ENCODE assay signal across 1 cellular context in the genomic region with DNA sequence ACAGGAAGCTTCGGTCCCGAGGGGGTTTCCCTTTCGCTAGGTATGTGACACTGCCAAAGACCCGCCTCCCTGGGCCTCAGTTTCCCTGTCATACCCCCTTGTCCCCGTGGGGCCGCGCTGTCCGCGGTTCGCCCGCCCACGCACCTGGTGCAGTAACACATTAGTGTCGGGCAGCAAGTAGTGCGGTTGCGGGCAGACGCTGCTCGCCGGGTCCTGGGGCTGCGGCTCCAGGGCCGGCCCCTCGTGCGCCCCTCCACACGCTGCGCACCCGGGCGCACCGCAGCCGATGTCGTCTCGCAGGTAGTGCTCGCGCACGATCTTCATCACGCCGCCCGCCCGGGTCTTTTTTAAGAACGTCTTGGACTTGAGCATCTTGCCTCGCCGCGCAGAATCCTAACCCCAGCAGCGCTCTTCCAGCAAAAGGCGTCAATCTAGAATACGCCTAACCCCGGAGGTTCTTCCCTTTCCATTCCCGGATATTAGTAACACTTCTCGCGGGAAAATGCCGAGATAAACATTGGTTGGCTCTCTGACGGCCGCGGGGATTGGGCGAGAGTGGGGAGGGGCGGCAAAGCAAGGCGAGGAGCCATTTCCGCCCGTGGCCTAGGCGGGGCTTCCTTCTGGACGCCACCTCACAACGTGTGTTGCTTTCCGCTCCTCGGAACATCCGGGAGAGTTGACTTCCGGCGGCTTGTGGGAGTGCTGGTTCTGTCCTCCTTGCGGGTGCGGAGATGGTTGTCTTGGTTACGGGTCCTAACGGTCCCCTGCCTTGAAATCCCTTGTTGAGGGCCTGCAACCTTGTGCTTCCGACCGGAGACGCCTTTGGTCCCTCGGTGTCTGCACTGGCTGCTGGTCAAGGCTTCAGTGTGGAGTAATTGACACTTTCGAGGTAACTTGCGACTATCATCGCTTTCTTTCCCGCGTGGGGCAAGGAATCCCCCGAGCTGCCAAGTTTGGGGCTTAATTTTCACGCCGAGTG.
TF ChIP-seq lines count a peak whose summit lies in the region.

A gene with protein sequence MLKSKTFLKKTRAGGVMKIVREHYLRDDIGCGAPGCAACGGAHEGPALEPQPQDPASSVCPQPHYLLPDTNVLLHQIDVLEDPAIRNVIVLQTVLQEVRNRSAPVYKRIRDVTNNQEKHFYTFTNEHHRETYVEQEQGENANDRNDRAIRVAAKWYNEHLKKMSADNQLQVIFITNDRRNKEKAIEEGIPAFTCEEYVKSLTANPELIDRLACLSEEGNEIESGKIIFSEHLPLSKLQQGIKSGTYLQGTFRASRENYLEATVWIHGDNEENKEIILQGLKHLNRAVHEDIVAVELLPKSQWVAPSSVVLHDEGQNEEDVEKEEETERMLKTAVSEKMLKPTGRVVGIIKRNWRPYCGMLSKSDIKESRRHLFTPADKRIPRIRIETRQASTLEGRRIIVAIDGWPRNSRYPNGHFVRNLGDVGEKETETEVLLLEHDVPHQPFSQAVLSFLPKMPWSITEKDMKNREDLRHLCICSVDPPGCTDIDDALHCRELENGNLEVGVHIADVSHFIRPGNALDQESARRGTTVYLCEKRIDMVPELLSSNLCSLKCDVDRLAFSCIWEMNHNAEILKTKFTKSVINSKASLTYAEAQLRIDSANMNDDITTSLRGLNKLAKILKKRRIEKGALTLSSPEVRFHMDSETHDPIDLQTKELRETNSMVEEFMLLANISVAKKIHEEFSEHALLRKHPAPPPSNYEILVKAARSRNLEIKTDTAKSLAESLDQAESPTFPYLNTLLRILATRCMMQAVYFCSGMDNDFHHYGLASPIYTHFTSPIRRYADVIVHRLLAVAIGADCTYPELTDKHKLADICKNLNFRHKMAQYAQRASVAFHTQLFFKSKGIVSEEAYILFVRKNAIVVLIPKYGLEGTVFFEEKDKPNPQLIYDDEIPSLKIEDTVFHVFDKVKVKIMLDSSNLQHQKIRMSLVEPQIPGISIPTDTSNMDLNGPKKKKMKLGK (minus strand): TSS at position 440 of the 979 bp plus-strand sequence. CDS start 68 bp downstream, at position 372.
Gene PIBF1 (plus strand): TSS at position 673 of the 979 bp plus-strand sequence. CDS start 1,337 bp downstream, outside the sequence.

TF ChIP-seq in HEK293, 187 proteins besides CTCF, POLR2A, EP300 and RAD21 (continued from another document and continues in another):
- TF ChIP-seq ZNF837 (tag by site-specific recombination; IDR thresholded peaks at IDR 0.05), result no peak
- no peak for TF ChIP-seq HOXC10 (CRISPR knock-in tag; IDR thresholded peaks at IDR 0.05)
- TF ChIP-seq PRDM2 (tag by site-specific recombination; IDR thresholded peaks at IDR 0.05; ENCODE audit: borderline replicate concordance), result no peak
- no peak for TF ChIP-seq ZFP41 (tag by site-specific recombination; IDR thresholded peaks at IDR 0.05; ENCODE audit: borderline replicate concordance)
- TF ChIP-seq ZNF433 (tag by site-specific recombination; IDR thresholded peaks at IDR 0.05; ENCODE audit: low read depth), result no peak
- TF ChIP-seq ZNF639 (tag by site-specific recombination; IDR thresholded peaks at IDR 0.05), result no peak
- no peak for TF ChIP-seq ZNF302 (tag by site-specific recombination; IDR thresholded peaks at IDR 0.05; ENCODE audit: low read depth)
- TF ChIP-seq ZNF140 (tag by site-specific recombination; IDR thresholded peaks at IDR 0.05), result no peak
- no peak for TF ChIP-seq ZNF248 (tag by site-specific recombination; IDR thresholded peaks at IDR 0.05)
- no peak; the same call in 1 of the 2 replicates for TF ChIP-seq ZBTB8A (tag by site-specific recombination; IDR thresholded peaks at IDR 0.05)
- TF ChIP-seq ZNF23 (tag by site-specific recombination; IDR thresholded peaks at IDR 0.05; ENCODE audit: borderline replicate concordance), result no peak
- TF ChIP-seq ZNF266 (tag by site-specific recombination; IDR thresholded peaks at IDR 0.05; ENCODE audit: low read depth), result no peak
- TF ChIP-seq, protein P1, sequence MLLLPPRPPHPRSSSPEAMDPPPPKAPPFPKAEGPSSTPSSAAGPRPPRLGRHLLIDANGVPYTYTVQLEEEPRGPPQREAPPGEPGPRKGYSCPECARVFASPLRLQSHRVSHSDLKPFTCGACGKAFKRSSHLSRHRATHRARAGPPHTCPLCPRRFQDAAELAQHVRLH (tag by site-specific recombination; IDR thresholded peaks at IDR 0.05), result no peak
- no peak for TF ChIP-seq YY1 (tag by site-specific recombination; IDR thresholded peaks at IDR 0.05)
- peak; percentile 28; the same call in 1 of the 2 replicates for TF ChIP-seq EGR2 (tag by site-specific recombination; IDR thresholded peaks at IDR 0.05; ENCODE audit: low read depth)
- peak; percentile 55; the same call in 1 of the 2 replicates for TF ChIP-seq IKZF3 (tag by site-specific recombination; IDR thresholded peaks at IDR 0.05)
- TF ChIP-seq ZNF596 (tag by site-specific recombination; IDR thresholded peaks at IDR 0.05), result no peak
- no peak for TF ChIP-seq ZNF530 (tag by site-specific recombination; IDR thresholded peaks at IDR 0.05; ENCODE audit: low read depth)
- no peak for TF ChIP-seq ZNF37A (tag by site-specific recombination; IDR thresholded peaks at IDR 0.05)
- no peak for TF ChIP-seq ZBTB21 (tag by site-specific recombination; IDR thresholded peaks at IDR 0.05)
- peak; percentile 96 for TF ChIP-seq SP2 (tag by site-specific recombination; IDR thresholded peaks at IDR 0.05)
- TF ChIP-seq ZNF133 (tag by site-specific recombination; IDR thresholded peaks at IDR 0.05), result no peak
- no peak for TF ChIP-seq ZNF843 (tag by site-specific recombination; IDR thresholded peaks at IDR 0.05)
- TF ChIP-seq ZFP3 (tag by site-specific recombination; IDR thresholded peaks at IDR 0.05; ENCODE audit: low read depth), result no peak
- TF ChIP-seq, protein P2, sequence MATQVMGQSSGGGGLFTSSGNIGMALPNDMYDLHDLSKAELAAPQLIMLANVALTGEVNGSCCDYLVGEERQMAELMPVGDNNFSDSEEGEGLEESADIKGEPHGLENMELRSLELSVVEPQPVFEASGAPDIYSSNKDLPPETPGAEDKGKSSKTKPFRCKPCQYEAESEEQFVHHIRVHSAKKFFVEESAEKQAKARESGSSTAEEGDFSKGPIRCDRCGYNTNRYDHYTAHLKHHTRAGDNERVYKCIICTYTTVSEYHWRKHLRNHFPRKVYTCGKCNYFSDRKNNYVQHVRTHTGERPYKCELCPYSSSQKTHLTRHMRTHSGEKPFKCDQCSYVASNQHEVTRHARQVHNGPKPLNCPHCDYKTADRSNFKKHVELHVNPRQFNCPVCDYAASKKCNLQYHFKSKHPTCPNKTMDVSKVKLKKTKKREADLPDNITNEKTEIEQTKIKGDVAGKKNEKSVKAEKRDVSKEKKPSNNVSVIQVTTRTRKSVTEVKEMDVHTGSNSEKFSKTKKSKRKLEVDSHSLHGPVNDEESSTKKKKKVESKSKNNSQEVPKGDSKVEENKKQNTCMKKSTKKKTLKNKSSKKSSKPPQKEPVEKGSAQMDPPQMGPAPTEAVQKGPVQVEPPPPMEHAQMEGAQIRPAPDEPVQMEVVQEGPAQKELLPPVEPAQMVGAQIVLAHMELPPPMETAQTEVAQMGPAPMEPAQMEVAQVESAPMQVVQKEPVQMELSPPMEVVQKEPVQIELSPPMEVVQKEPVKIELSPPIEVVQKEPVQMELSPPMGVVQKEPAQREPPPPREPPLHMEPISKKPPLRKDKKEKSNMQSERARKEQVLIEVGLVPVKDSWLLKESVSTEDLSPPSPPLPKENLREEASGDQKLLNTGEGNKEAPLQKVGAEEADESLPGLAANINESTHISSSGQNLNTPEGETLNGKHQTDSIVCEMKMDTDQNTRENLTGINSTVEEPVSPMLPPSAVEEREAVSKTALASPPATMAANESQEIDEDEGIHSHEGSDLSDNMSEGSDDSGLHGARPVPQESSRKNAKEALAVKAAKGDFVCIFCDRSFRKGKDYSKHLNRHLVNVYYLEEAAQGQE (tag by site-specific recombination; IDR thresholded peaks at IDR 0.05), result no peak
- TF ChIP-seq ZNF610 (tag by site-specific recombination; IDR thresholded peaks at IDR 0.05; ENCODE audit: borderline replicate concordance), result no peak
- TF ChIP-seq ZNF202 (tag by site-specific recombination; IDR thresholded peaks at IDR 0.05; ENCODE audit: borderline replicate concordance), result no peak
- TF ChIP-seq ZNF514 (tag by site-specific recombination; IDR thresholded peaks at IDR 0.05), result no peak
- TF ChIP-seq ZNF341 (tag by site-specific recombination; IDR thresholded peaks at IDR 0.05; ENCODE audit: low read depth), result peak; percentile 83
- TF ChIP-seq, protein P3, sequence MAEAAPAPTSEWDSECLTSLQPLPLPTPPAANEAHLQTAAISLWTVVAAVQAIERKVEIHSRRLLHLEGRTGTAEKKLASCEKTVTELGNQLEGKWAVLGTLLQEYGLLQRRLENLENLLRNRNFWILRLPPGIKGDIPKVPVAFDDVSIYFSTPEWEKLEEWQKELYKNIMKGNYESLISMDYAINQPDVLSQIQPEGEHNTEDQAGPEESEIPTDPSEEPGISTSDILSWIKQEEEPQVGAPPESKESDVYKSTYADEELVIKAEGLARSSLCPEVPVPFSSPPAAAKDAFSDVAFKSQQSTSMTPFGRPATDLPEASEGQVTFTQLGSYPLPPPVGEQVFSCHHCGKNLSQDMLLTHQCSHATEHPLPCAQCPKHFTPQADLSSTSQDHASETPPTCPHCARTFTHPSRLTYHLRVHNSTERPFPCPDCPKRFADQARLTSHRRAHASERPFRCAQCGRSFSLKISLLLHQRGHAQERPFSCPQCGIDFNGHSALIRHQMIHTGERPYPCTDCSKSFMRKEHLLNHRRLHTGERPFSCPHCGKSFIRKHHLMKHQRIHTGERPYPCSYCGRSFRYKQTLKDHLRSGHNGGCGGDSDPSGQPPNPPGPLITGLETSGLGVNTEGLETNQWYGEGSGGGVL (tag by site-specific recombination; IDR thresholded peaks at IDR 0.05), result no peak
- no peak for TF ChIP-seq ZNF510 (tag by site-specific recombination; IDR thresholded peaks at IDR 0.05; ENCODE audit: insufficient replicate concordance)
- peak; percentile 27; the same call in 1 of the 2 replicates for TF ChIP-seq PRDM1 (tag by site-specific recombination; IDR thresholded peaks at IDR 0.05)
- no peak for TF ChIP-seq ZNF280C (tag by site-specific recombination; IDR thresholded peaks at IDR 0.05)
- TF ChIP-seq ZNF391 (tag by site-specific recombination; IDR thresholded peaks at IDR 0.05; ENCODE audit: borderline replicate concordance, low read depth), result peak; percentile 18; the same call in 1 of the 2 replicates
- no peak for TF ChIP-seq ZNF426 (tag by site-specific recombination; IDR thresholded peaks at IDR 0.05)
